9 cellular contexts compared by ENCODE assay signal in the genomic region with DNA sequence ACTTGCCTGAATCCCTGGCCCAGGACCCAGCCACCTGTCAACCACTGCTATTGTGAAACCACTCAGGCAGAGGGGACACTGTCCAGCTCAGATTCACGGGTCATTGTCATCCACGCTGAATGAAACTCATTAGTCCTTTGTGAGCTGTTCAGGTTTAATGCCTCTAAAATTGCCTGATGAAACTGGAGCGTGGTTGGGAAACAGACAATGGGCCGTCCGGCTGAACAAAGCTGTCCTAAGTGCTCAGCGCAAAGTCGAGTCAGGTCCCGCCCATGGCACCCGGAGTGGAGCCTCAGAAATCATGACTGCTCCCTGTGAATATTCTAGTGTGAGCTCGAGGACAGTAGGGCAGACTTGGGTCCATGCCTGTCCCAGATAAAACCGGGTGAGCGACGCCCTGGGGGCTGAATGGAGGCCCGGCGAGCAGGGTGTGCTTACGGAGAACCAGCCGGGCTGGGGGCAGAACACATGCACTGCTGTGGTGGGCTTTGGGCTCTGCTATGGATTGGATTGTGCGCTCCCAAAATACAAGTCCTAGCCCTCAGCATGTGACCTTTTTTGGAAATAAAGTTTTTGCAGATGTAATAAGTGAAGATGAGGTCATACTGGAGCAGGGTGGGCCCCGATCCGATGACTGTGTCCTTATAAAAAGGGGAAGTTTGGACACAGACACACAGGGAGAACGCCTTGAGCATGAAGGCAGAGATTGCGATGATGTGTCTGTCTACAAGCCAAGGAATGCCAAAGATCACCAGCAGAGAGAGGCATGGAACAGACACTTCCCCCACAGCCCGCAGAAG. TPM values are rescaled to one million over a fixed set of nuclear protein-coding genes. Genes with fewer than 3 reads are reported as not detected.
DNase-seq lines count a peak whose midpoint lies in the region; ATAC-seq and TF ChIP-seq lines count a peak whose summit lies in the region.
"Had no signal": no experiment of that assay in that cellular context is flagged by ENCODE, and none has a peak within 500 bp of the region (broad histone marks: within the 10 kb centered on the region; RNA-seq: fewer than 3 reads in every experiment).

No MANE protein-coding gene starts in this region.

- no peaks in the 10 kb centered on the region for H3K27me3 ChIP-seq in RWPE2 (ENCODE audit: insufficient read depth, poor library complexity, severe bottlenecking)
- no peaks in the 10 kb centered on the region for H3K27me3 ChIP-seq in right atrium auricular region

- H3K9me3 ChIP-seq in RWPE2 (ENCODE audit: severe bottlenecking), result no peaks in the 10 kb centered on the region
- no peaks in the 10 kb centered on the region for H3K9me3 ChIP-seq in right atrium auricular region

- TF ChIP-seq CTCF in RWPE2 (IDR thresholded peaks at IDR 0.05; ENCODE audit: poor library complexity, severe bottlenecking), result no peak
- no peak for TF ChIP-seq CTCF in right atrium auricular region (IDR thresholded peaks at IDR 0.05)
- no peak for TF ChIP-seq CTCF in GM20000 (IDR thresholded peaks at IDR 0.05; ENCODE audit: extremely low read depth, missing control alignments)

- DNase-seq in SKM-1 (lab: John Stamatoyannopoulos, UW; ENCODE audit: unreplicated experiment) (peak; percentile 10), SKM-1 treated with dmso at 0.1 percent for 144 hours (lab: John Stamatoyannopoulos, UW; ENCODE audit: unreplicated experiment) (no peak), RWPE2 (ENCODE audit: low spot score) (no peak), right atrium auricular region (ENCODE audit: low spot score) (peak; percentile 83), HPDE6-E6E7 (ENCODE audit: extremely low spot score) (no peak), GM20000 (ENCODE audit: low spot score) (no peak), superior temporal gyrus (ENCODE audit: extremely low spot score) (no peak)
- DNase-seq: ACHN had no signal

- ATAC-seq in RWPE2 (ENCODE audit: low read depth) (peak; percentile 29; the same call in 1 of the 3 replicates), GM21619 (IDR thresholded peaks at IDR 0.05; ENCODE audit: unreplicated experiment) (no peak)

- H3K36me3 ChIP-seq in RWPE2 (ENCODE audit: low read depth), result no peaks in the 10 kb centered on the region
- H3K36me3 ChIP-seq in right atrium auricular region, result no peaks in the 10 kb centered on the region

- no peaks in the 10 kb centered on the region for H3K4me1 ChIP-seq in RWPE2 (ENCODE audit: insufficient read depth, poor library complexity, severe bottlenecking)
- H3K4me1 ChIP-seq in right atrium auricular region, result peaks cover 0 to 4% of the 10 kb centered on the region in 2 donors

- no peak overlapping the region for H3K27ac ChIP-seq in RWPE2 (ENCODE audit: poor library complexity, severe bottlenecking)
- peak overlapping the region; percentile 25 to 35 for H3K27ac ChIP-seq in right atrium auricular region

- H3K4me3 ChIP-seq in RWPE2 (ENCODE audit: severe bottlenecking) (no peak overlapping the region), right atrium auricular region (no peak overlapping the region)

RNA-seq across cellular contexts. Expression of a gene that starts 12.9 kb away (rescaled TPM):
- total RNA-seq in right atrium auricular region, result 10 to 100 TPM in 1 of 2 donors, 1 to 10 TPM in 1; 7.7 to 19.2 TPM

Comparison
In these comparisons a context has a peak if more than half of its experiments do, and no peak if none do; other contexts are left out.
1. DNase-seq: peak in SKM-1 (single experiment) and right atrium auricular region (single experiment); none in SKM-1 treated with dmso at 0.1 percent for 144 hours (single experiment), RWPE2 (single experiment), HPDE6-E6E7 (single experiment), GM20000 (single experiment) and superior temporal gyrus (single experiment).